ENCODE assay signal across 8 cellular contexts in the genomic region with DNA sequence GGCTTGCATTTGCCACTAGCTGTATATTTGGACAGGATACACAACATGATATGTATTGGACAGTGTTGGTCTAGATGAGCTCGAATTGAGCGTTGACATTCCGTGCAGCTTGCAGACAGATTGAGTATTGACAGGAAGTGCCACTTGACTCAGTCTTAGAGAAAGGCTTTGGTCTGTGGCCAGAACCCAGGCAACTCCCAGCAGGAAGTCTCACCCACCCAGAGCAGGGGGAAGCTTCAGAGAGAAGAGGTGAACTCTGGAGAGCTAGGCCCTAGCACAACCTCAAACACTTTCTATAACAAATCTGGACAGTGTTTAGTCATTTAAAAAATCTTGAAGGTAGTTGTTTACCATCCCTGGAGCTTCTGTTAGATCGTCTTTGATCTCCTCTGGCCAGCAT.
A peak's percentile ranks its signal among the peaks of the same experiment; 100 is the strongest.
DNase-seq lines count a peak whose midpoint lies in the region; ATAC-seq and TF ChIP-seq lines count a peak whose summit lies in the region.

No MANE protein-coding gene starts in this region.

- H3K36me3 ChIP-seq in CD8-positive, alpha-beta T cell (ENCODE audit: insufficient read depth, low read length) = no peaks in the 10 kb centered on the region

- H3K9me3 ChIP-seq in CD8-positive, alpha-beta T cell (ENCODE audit: low read length) = no peaks in the 10 kb centered on the region

- no peak overlapping the region for H3K27ac ChIP-seq in CD8-positive, alpha-beta T cell (ENCODE audit: low read depth, low read length)

- peaks cover 49% of the 10 kb centered on the region for H3K4me1 ChIP-seq in CD8-positive, alpha-beta T cell (ENCODE audit: insufficient read depth, low read length)

- H3K4me3 Mint-ChIP-seq in CD8-positive, alpha-beta T cell = no peak overlapping the region

- no peak overlapping the region for H3K27ac Mint-ChIP-seq in CD8-positive, alpha-beta T cell

- peak; percentile 15 to 82 (median 63) for DNase-seq in CD8-positive, alpha-beta T cell
- peak; percentile 38 for DNase-seq in UCSD-AML1 (lab: John Stamatoyannopoulos, UW; ENCODE audit: unreplicated experiment)
- DNase-seq in effector CD4-positive, alpha-beta T cell = peak; percentile 37
- peak; percentile 63 for DNase-seq in stimulated activated CD8-positive, alpha-beta memory T cell treated with anti-CD3 and anti-CD28 coated beads, Interleukin-4, amount 100 ng/mL, for 48 hours
- no peak for DNase-seq in epidermal melanocyte (ENCODE audit: insufficient read length, low spot score)
- no peak for DNase-seq in superior temporal gyrus (ENCODE audit: extremely low spot score)

- ATAC-seq in CD8-positive, alpha-beta T cell = peak; percentile 98
- ATAC-seq in GM19463 (IDR thresholded peaks at IDR 0.05; ENCODE audit: unreplicated experiment) (peak; percentile 86), HG03520 (IDR thresholded peaks at IDR 0.05; ENCODE audit: unreplicated experiment) (peak; percentile 81)

- peaks cover 23% of the 10 kb centered on the region for H3K4me1 Mint-ChIP-seq in CD8-positive, alpha-beta T cell (ENCODE audit: low read depth)

- TF ChIP-seq CTCF in CD8-positive, alpha-beta T cell (IDR thresholded peaks at IDR 0.05) = no peak

- H3K36me3 Mint-ChIP-seq in CD8-positive, alpha-beta T cell = no peaks in the 10 kb centered on the region

- intact Hi-C loops in CD8-positive, alpha-beta T cell (cut with DNase I, micrococcal nuclease) = loop anchor here (5.0 to 10.0 kb wide), 2 partner anchors 151 to 493 kb away; partner anchors contain the start of gene GATB (in 1 of the 2)

- POLR2A ChIA-PET in CD8-positive, alpha-beta T cell (lab: Charles Lee) = interaction anchor here (0.7 to 2.9 kb wide), 11 partner anchors 9 to 155 kb away, joined by 3 to 18 read pairs (median 4); no protein-coding TSS in a partner anchor

- CTCF ChIA-PET in CD8-positive, alpha-beta T cell (lab: Charles Lee) = interaction anchor here (1.0 to 1.6 kb wide), 4 partner anchors 9 to 93 kb away, joined by 3 to 6 read pairs (median 4); no protein-coding TSS in a partner anchor

- no peak overlapping the region for H3K4me3 ChIP-seq in CD8-positive, alpha-beta T cell (ENCODE audit: low read depth, low read length)

- H3K27me3 Mint-ChIP-seq in CD8-positive, alpha-beta T cell (ENCODE audit: low read depth) = no peaks in the 10 kb centered on the region

- no peaks in the 10 kb centered on the region for H3K27me3 ChIP-seq in CD8-positive, alpha-beta T cell (ENCODE audit: insufficient read depth, low read length)

- no peaks in the 10 kb centered on the region for H3K9me3 Mint-ChIP-seq in CD8-positive, alpha-beta T cell

Comparison
In these comparisons a context has a peak if more than half of its experiments do, and no peak if none do; other contexts are left out.
1. DNase-seq: peak in CD8-positive, alpha-beta T cell (7 of 7), UCSD-AML1 (single experiment), effector CD4-positive, alpha-beta T cell (single experiment) and stimulated activated CD8-positive, alpha-beta memory T cell treated with anti-CD3 and anti-CD28 coated beads, Interleukin-4, amount 100 ng/mL, for 48 hours (single experiment); none in epidermal melanocyte (single experiment) and superior temporal gyrus (single experiment).
2. Peak in every context shown above with its lines, with median percentiles within 50 percentile points of each other: ATAC-seq.